Comparison of ENCODE assay signal across 8 cellular contexts in genomic region chr12:107759410-107759809, GRCh38. TPM values are rescaled to one million over a fixed set of nuclear protein-coding genes. Genes with fewer than 3 reads are reported as not detected.
DNase-seq lines count a peak whose midpoint lies in the region; ATAC-seq and TF ChIP-seq lines count a peak whose summit lies in the region.

No MANE protein-coding gene starts in this region.

- peaks cover 5 to 35% (median 28%) of the 10 kb centered on the region in 12 donors for H3K4me1 ChIP-seq in heart left ventricle
- H3K4me1 ChIP-seq in adipocyte (ENCODE audit: control insufficient read depth, insufficient read depth, low read length) = peaks cover 33% of the 10 kb centered on the region
- H3K4me1 ChIP-seq in suprapubic skin = peaks cover 27% of the 10 kb centered on the region

- H3K4me3 ChIP-seq in heart left ventricle (peak overlapping the region in 9 of 12 donors; percentile 79 to 94 (median 88)), adipocyte (ENCODE audit: low read length) (peak overlapping the region; percentile 89), suprapubic skin (peak overlapping the region; percentile 92)

- H3K27me3 ChIP-seq in heart left ventricle (no peaks in the 10 kb centered on the region), adipocyte (replicated peaks; ENCODE audit: control insufficient read depth, insufficient read depth, low read length) (no peaks in the 10 kb centered on the region), suprapubic skin (no peaks in the 10 kb centered on the region)

- H3K9me3 ChIP-seq in heart left ventricle = no peaks in the 10 kb centered on the region
- H3K9me3 ChIP-seq in adipocyte (ENCODE audit: control insufficient read depth, low read length) = no peaks in the 10 kb centered on the region
- no peaks in the 10 kb centered on the region for H3K9me3 ChIP-seq in suprapubic skin

- no peak for TF ChIP-seq POLR2A in heart left ventricle (IDR thresholded peaks at IDR 0.05)
- TF ChIP-seq POLR2A in suprapubic skin (IDR thresholded peaks at IDR 0.05) = no peak

- TF ChIP-seq CTCF in heart left ventricle (IDR thresholded peaks at IDR 0.05) (no peak), suprapubic skin (IDR thresholded peaks at IDR 0.05) (no peak)

- H3K9ac ChIP-seq in adipocyte (ENCODE audit: low read length) = peak overlapping the region; percentile 96

- peaks cover 0 to 51% (median 36%) of the 10 kb centered on the region in 9 donors for H3K36me3 ChIP-seq in heart left ventricle
- peaks cover 26% of the 10 kb centered on the region for H3K36me3 ChIP-seq in adipocyte (ENCODE audit: control insufficient read depth, insufficient read depth, low read length, severe bottlenecking)
- H3K36me3 ChIP-seq in suprapubic skin = peaks cover 31% of the 10 kb centered on the region

- intact Hi-C loops in heart left ventricle (cut with DNase I) (loop anchor here in 3 of 10 donors (5.0 to 10.0 kb wide), 2 partner anchors 65 to 67 kb away; no protein-coding TSS in a partner anchor), left ventricle myocardium superior (cut with micrococcal nuclease) (no loop called here)

- no peak for DNase-seq in heart left ventricle
- DNase-seq in left ventricle myocardium superior = no peak
- DNase-seq in NCI-H748 (lab: John Stamatoyannopoulos, UW; ENCODE audit: unreplicated experiment) = peak; percentile 80
- DNase-seq in adipocyte (ENCODE audit: low read depth) = peak; percentile 65
- DNase-seq in islet precursor cell = peak; percentile 81
- DNase-seq in suprapubic skin (ENCODE audit: low spot score in 2 of 2) = no peak
- no peak for DNase-seq in 8988T

- H3K27ac ChIP-seq in heart left ventricle = peak overlapping the region in 3 of 12 donors; percentile 48 to 87 (median 82)
- no peak overlapping the region for H3K27ac ChIP-seq in suprapubic skin

- WGBS in heart left ventricle, 4 donors = 50 to 59% (median 54%) methylated on average over 3 of the region's 3 CpGs
- 25% methylated on average over 3 of the region's 3 CpGs for WGBS in suprapubic skin

- no peak for TF ChIP-seq EP300 in suprapubic skin (IDR thresholded peaks at IDR 0.05)

- ATAC-seq in heart left ventricle = no peak
- no peak for ATAC-seq in left ventricle myocardium superior
- no peak for ATAC-seq in GM21619 (IDR thresholded peaks at IDR 0.05; ENCODE audit: unreplicated experiment)

RNA-seq across cellular contexts. Expression of gene PRDM4, which starts 1.5 kb away (rescaled TPM):
- total RNA-seq in heart left ventricle (10 to 100 TPM; 11.6 to 24.6 (median 15.0) TPM), left ventricle myocardium superior (12.5 TPM), suprapubic skin (10 to 100 TPM; 21.4 to 43.5 (median 26.9) TPM)
- polyA plus RNA-seq in heart left ventricle = 10 to 100 TPM in 1 of 2 donors, 1 to 10 TPM in 1; 5.3 to 16.5 TPM

RNA-seq across cellular contexts. Expression of gene ASCL4, which starts 15.1 kb away (rescaled TPM):
- total RNA-seq in heart left ventricle (not detected), left ventricle myocardium superior (not detected), suprapubic skin (under 1 TPM in 2 of 4 donors, not detected in 2; 0.21 to 0.42 TPM)
- not detected for polyA plus RNA-seq in heart left ventricle

Comparison
In these comparisons a context has a peak if more than half of its experiments do, and no peak if none do; other contexts are left out.
1. DNase-seq: peak in NCI-H748 (single experiment), adipocyte (single experiment) and islet precursor cell (single experiment); none in heart left ventricle (0 of 5), left ventricle myocardium superior (single experiment), suprapubic skin (0 of 2) and 8988T (single experiment).
2. Peak in every context shown above with its lines, with median percentiles within 50 percentile points of each other: H3K4me3 ChIP-seq.